ENCODE assay signal across 11 cellular contexts in the genomic region with DNA sequence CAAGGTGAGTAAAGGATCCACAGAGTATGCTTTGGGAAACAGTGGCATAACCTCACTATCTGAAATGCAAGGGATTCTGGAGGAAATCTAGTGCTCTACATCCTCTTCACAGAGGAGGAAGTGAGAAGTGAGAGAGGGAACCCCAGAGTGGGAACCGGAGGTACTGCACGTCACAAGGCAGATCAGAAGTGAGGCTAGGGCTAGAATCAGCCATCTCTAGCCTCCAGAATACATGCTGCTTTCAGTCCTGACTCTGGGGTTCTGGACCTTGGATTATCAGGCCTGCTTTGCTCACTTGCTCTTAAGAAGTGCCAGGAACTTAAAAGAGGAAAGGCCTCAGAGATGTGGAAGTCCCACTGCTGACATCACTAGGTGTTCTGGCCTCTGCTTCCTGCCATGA. TPM values are rescaled to one million over a fixed set of nuclear protein-coding genes. Genes with fewer than 3 reads are reported as not detected.
DNase-seq lines count a peak whose midpoint lies in the region; ATAC-seq and TF ChIP-seq lines count a peak whose summit lies in the region.
"Had no signal": no experiment of that assay in that cellular context is flagged by ENCODE, and none has a peak within 500 bp of the region (broad histone marks: within the 10 kb centered on the region; RNA-seq: fewer than 3 reads in every experiment).

No MANE protein-coding gene starts in this region.

- H3K36me3 ChIP-seq in HCT116 (ENCODE audit: control insufficient read depth in 1 of 2, insufficient read depth in 2 of 2, low read length in 2 of 2) (no peaks in the 10 kb centered on the region), lower lobe of right lung (no peaks in the 10 kb centered on the region), A673 (ENCODE audit: insufficient read depth, low read length, poor library complexity, severe bottlenecking) (no peaks in the 10 kb centered on the region), mesenchymal stem cell (ENCODE audit: control insufficient read depth in 1 of 2, insufficient read depth in 2 of 2, low read depth in 1 of 2, low read length in 2 of 2) (peaks cover 0 to 11% of the 10 kb centered on the region in 2 experiments)

- no peak overlapping the region for H3K4me3 ChIP-seq in HCT116 (replicated peaks in 1 of 2; ENCODE audit: low read depth in 1 of 2, low read length in 2 of 2)
- no peak overlapping the region for H3K4me3 ChIP-seq in lower lobe of right lung
- H3K4me3 ChIP-seq in A673 (ENCODE audit: low read depth, low read length, poor library complexity, severe bottlenecking) = no peak overlapping the region
- no peak overlapping the region for H3K4me3 ChIP-seq in mesenchymal stem cell (ENCODE audit: insufficient read depth in 1 of 2, low read depth in 1 of 2, low read length in 2 of 2)
- H3K4me3 ChIP-seq: skin epidermis had no signal

- no peak overlapping the region for H3K14ac ChIP-seq in mesenchymal stem cell (ENCODE audit: low read length in 2 of 2)

- no peaks in the 10 kb centered on the region for H3K79me1 ChIP-seq in mesenchymal stem cell (replicated peaks; ENCODE audit: low read length, poor library complexity, severe bottlenecking)

- no peak overlapping the region for H2BK15ac ChIP-seq in mesenchymal stem cell (ENCODE audit: low read depth, poor library complexity, severe bottlenecking)

- no peak overlapping the region for H3K23ac ChIP-seq in mesenchymal stem cell (ENCODE audit: low read length in 2 of 2)

- no peak for TF ChIP-seq POLR2A in HCT116 (IDR thresholded peaks at IDR 0.05; ENCODE audit: borderline replicate concordance, extremely low read depth, insufficient read depth, insufficient read length)

- H3K9me3 ChIP-seq in HCT116 (ENCODE audit: control insufficient read depth in 1 of 2, insufficient read depth in 1 of 2, low read depth in 1 of 2, low read length in 2 of 2) = no peaks in the 10 kb centered on the region
- no peaks in the 10 kb centered on the region for H3K9me3 ChIP-seq in lower lobe of right lung
- no peaks in the 10 kb centered on the region for H3K9me3 ChIP-seq in A673 (ENCODE audit: low read depth, low read length, poor library complexity, severe bottlenecking)
- H3K9me3 ChIP-seq in mesenchymal stem cell (ENCODE audit: control insufficient read depth, low read length) = no peaks in the 10 kb centered on the region

- no peak overlapping the region for H4K8ac ChIP-seq in mesenchymal stem cell (ENCODE audit: low read length)

- BruUV-seq in HCT116 (replicated peaks; lab: Mats Ljungman, UMichigan) = no TSS peak
- no TSS peak for BruUV-seq in A673 (replicated peaks; lab: Mats Ljungman, UMichigan)

- H2BK120ac ChIP-seq in mesenchymal stem cell (ENCODE audit: low read depth, low read length) = no peak overlapping the region

- CTCF ChIA-PET in HCT116 (lab: Charles Lee) (no interaction called here), A673 (lab: Charles Lee) (no interaction called here)

- H3K79me2 ChIP-seq in HCT116 (ENCODE audit: insufficient read depth, low read length) = no peaks in the 10 kb centered on the region

- H3K4ac ChIP-seq in mesenchymal stem cell (ENCODE audit: low read depth in 1 of 2, low read length in 2 of 2) = no peak overlapping the region

- DNase-seq in HCT116 (ENCODE audit: low read depth, low spot score) (no peak), Kasumi-1 (lab: John Stamatoyannopoulos, UW) (peak; percentile 57 to 75), lower lobe of right lung (no peak), activated T-cell treated with anti-CD3 and anti-CD28 coated beads for 4 hours (no peak), KG1 (lab: John Stamatoyannopoulos, UW) (no peak), A673 (ENCODE audit: low spot score) (no peak), mesenchymal stem cell (no peak)
- DNase-seq: DMS 273 treated with DMSO at 0.1 percent for 48 hours had no signal

- TF ChIP-seq CTCF in HCT116 (IDR thresholded peaks at IDR 0.05 in 2 of 3, conservative IDR thresholded peaks at IDR 0.05 in 1 of 3; ENCODE audit: borderline replicate concordance in 1 of 3, insufficient read depth in 1 of 3, low read depth in 2 of 3, low read length in 2 of 3) = no peak
- no peak for TF ChIP-seq CTCF in lower lobe of right lung (IDR thresholded peaks at IDR 0.05)
- TF ChIP-seq CTCF in A673 (conservative IDR thresholded peaks at IDR 0.05; ENCODE audit: low read depth, low read length) = no peak

- H2BK12ac ChIP-seq in mesenchymal stem cell (ENCODE audit: low read length in 2 of 2) = no peak overlapping the region

- H3K9me2 ChIP-seq in HCT116 (ENCODE audit: insufficient read depth) = no peaks in the 10 kb centered on the region

- H2AFZ ChIP-seq in HCT116 (ENCODE audit: low read depth, low read length, poor library complexity, severe bottlenecking) (no peak overlapping the region), mesenchymal stem cell (ENCODE audit: low read depth, low read length) (no peak overlapping the region)

- RAD21 ChIA-PET in HCT116 (lab: Charles Lee; ENCODE audit: low non-redundant PET in 1 of 2, low total read pairs in 2 of 2, uncharacterized antibody in 2 of 2, unreplicated experiment in 2 of 2) = no interaction called here

- H3K27me3 ChIP-seq in HCT116 (ENCODE audit: insufficient read depth, low read length) (no peaks in the 10 kb centered on the region), lower lobe of right lung (ENCODE audit: low read depth) (no peaks in the 10 kb centered on the region), A673 (replicated peaks; ENCODE audit: insufficient read depth, low read depth, low read length, poor library complexity) (peaks cover 76% of the 10 kb centered on the region), mesenchymal stem cell (ENCODE audit: control insufficient read depth in 1 of 2, insufficient read depth in 1 of 2, low read length in 2 of 2) (peaks cover 0 to 33% of the 10 kb centered on the region in 2 experiments)

- POLR2A ChIA-PET in HCT116 (lab: Charles Lee) = no interaction called here
- POLR2A ChIA-PET in A673 (lab: Charles Lee; ENCODE audit: low non-redundant PET) = no interaction called here

- no peak for TF ChIP-seq RAD21 in HCT116 (IDR thresholded peaks at IDR 0.05; ENCODE audit: low read depth)

- H4K91ac ChIP-seq in mesenchymal stem cell (ENCODE audit: low read length) = no peak overlapping the region

- no peaks in the 10 kb centered on the region for H4K20me1 ChIP-seq in HCT116 (ENCODE audit: insufficient read depth)

- H3K4me1 ChIP-seq in HCT116 (ENCODE audit: control insufficient read depth in 1 of 2, insufficient read depth in 2 of 2, low read length in 2 of 2) (no peaks in the 10 kb centered on the region), lower lobe of right lung (peaks cover 10% of the 10 kb centered on the region), A673 (ENCODE audit: insufficient read depth, low read length, poor library complexity, severe bottlenecking) (peaks cover 10% of the 10 kb centered on the region), mesenchymal stem cell (ENCODE audit: control insufficient read depth, insufficient read depth, low read depth, low read length) (no peaks in the 10 kb centered on the region)

- WGBS in mesenchymal stem cell = 100% methylated on average over 2 of the region's 2 CpGs

- intact Hi-C loops in HCT116 (cut with micrococcal nuclease) (no loop called here), lower lobe of right lung (cut with DNase I) (no loop called here), A673 (cut with micrococcal nuclease; ENCODE audit: unreplicated experiment) (no loop called here)

- peak; percentile 77 for ATAC-seq in GM18858 (IDR thresholded peaks at IDR 0.05; ENCODE audit: unreplicated experiment)
- ATAC-seq in HCT116 = peak; percentile 61
- peak; percentile 66 to 84 for ATAC-seq in lower lobe of right lung
- ATAC-seq: WTC11 had no signal

- H3K4me2 ChIP-seq in HCT116 (ENCODE audit: low read length) (no peak overlapping the region), mesenchymal stem cell (ENCODE audit: low read length, poor library complexity, severe bottlenecking) (no peak overlapping the region)

- no peak overlapping the region for H3K27ac ChIP-seq in HCT116 (ENCODE audit: low read depth, low read length)
- no peak overlapping the region for H3K27ac ChIP-seq in lower lobe of right lung
- no peak overlapping the region for H3K27ac ChIP-seq in A673 (ENCODE audit: low read depth, low read length, poor library complexity, severe bottlenecking)
- H3K27ac ChIP-seq in mesenchymal stem cell (ENCODE audit: low read length, poor library complexity, severe bottlenecking) = no peak overlapping the region
- H3K27ac ChIP-seq: skin epidermis had no signal

- no peak overlapping the region for H3K9ac ChIP-seq in HCT116 (ENCODE audit: low read length)
- H3K9ac ChIP-seq in mesenchymal stem cell (ENCODE audit: low read length) = no peak overlapping the region

- H3K18ac ChIP-seq in mesenchymal stem cell (ENCODE audit: low read depth in 1 of 2, low read length in 2 of 2) = no peak overlapping the region

- no peak overlapping the region for H2BK5ac ChIP-seq in mesenchymal stem cell (ENCODE audit: low read depth, low read length, poor library complexity, severe bottlenecking)

- H2AK5ac ChIP-seq in mesenchymal stem cell (ENCODE audit: low read length, severe bottlenecking) = no peak overlapping the region

TF ChIP-seq in HCT116, 20 proteins besides CTCF, POLR2A, EP300 and RAD21 (continues in another document):
- TF ChIP-seq SRF (IDR thresholded peaks at IDR 0.05; ENCODE audit: low read depth) = no peak

RNA-seq across cellular contexts. Expression of gene ZNF503, which starts 25.7 kb away (rescaled TPM):
- total RNA-seq in HCT116 (2021; ENCODE audit: unreplicated experiment) = 30.4 TPM
- polyA plus RNA-seq in HCT116 (2012) = 18.7 and 21.4 TPM in 2 replicates
- total RNA-seq in lower lobe of right lung = 28.3 TPM
- total RNA-seq in A673 (2021) = 1.2 TPM in 2 replicates
- 110 TPM for polyA plus RNA-seq in mesenchymal stem cell (2013, experiment 1 of 2)
- polyA plus RNA-seq in mesenchymal stem cell (2013, experiment 2 of 2) = 112 TPM

RNA-seq across cellular contexts. Expression of gene LRMDA, which starts 55.6 kb away (rescaled TPM):
- total RNA-seq in HCT116 (2021; ENCODE audit: unreplicated experiment) = 4.8 TPM
- 4.3 and 4.8 TPM in 2 replicates for polyA plus RNA-seq in HCT116 (2012)
- 29.9 TPM for total RNA-seq in lower lobe of right lung
- total RNA-seq in A673 (2021) = not detected in 2 replicates
- polyA plus RNA-seq in mesenchymal stem cell (2013, experiment 1 of 2) = 3.8 TPM
- 5.7 TPM for polyA plus RNA-seq in mesenchymal stem cell (2013, experiment 2 of 2)

Comparison
In these comparisons a context has a peak if more than half of its experiments do, and no peak if none do; other contexts are left out.
1. DNase-seq: peak in Kasumi-1 (2 of 2); none in HCT116 (single experiment), lower lobe of right lung (single experiment), activated T-cell treated with anti-CD3 and anti-CD28 coated beads for 4 hours (single experiment), KG1 (single experiment), A673 (single experiment) and mesenchymal stem cell (single experiment).
2. RNA of gene ZNF503, which starts 25.7 kb away (total RNA-seq): 30.4 TPM in HCT116 (single experiment) and 28.3 TPM in lower lobe of right lung (single experiment); 1.2 TPM in A673; every median in the first group is over 10 times any median in the second.
3. Peak in every context shown above with its lines, with median percentiles within 50 percentile points of each other: ATAC-seq.